10 cellular contexts compared by ENCODE assay signal in genomic region chr15:98207928-98208327, GRCh38.
"Had no signal": no experiment of that assay in that cellular context is flagged by ENCODE, and none has a peak within 500 bp of the region (broad histone marks: within the 10 kb centered on the region; RNA-seq: fewer than 3 reads in every experiment).

No MANE protein-coding gene starts in this region.

- H3K27ac Mint-ChIP-seq: HFFc6 had no signal

- H3K9me3 ChIP-seq: HAP-1 had no signal

- H3K4me1 ChIP-seq: HAP-1 had no signal

- H3K36me3 ChIP-seq: HAP-1 had no signal

- H3K4me3 Mint-ChIP-seq: HFFc6 had no signal

- DNase-seq: GM23248, H7, HFFc6, IMR-90, Karpas-422, KBM-7 had no signal

- H3K4me3 ChIP-seq: GM23248, HAP-1 had no signal

- ATAC-seq: HCT116 had no signal

- H3K4me2 ChIP-seq: KMS-11 had no signal

- H3K9me3 Mint-ChIP-seq: HFFc6 had no signal

- H2AFZ ChIP-seq: GM23248 had no signal

- H3K27ac ChIP-seq: GM23248, HL-60, KMS-11 had no signal

- H3K9ac ChIP-seq: GM23248, KMS-11 had no signal
